In genomic region chr4:7210818-7211217, GRCh38 we compare ENCODE assay signal across 1 cellular context.
A peak's percentile ranks its signal among the peaks of the same experiment; 100 is the strongest.
TF ChIP-seq lines count a peak whose summit lies in the region.

No MANE protein-coding gene starts in this region.

TF ChIP-seq in IMR-90, 13 proteins besides CTCF, POLR2A, EP300 and RAD21 (continued from another document):
- TF ChIP-seq MXI1 (IDR thresholded peaks at IDR 0.05; ENCODE audit: borderline replicate concordance, low read depth, low read length) (no peak), MAFK (IDR thresholded peaks at IDR 0.05; ENCODE audit: low read depth, low read length) (peak; percentile 68), SMC3 (IDR thresholded peaks at IDR 0.05; ENCODE audit: low read depth, low read length) (no peak), FOS (IDR thresholded peaks at IDR 0.05; ENCODE audit: low read depth, low read length) (peak; percentile 81)
- TF ChIP-seq, protein P1, sequence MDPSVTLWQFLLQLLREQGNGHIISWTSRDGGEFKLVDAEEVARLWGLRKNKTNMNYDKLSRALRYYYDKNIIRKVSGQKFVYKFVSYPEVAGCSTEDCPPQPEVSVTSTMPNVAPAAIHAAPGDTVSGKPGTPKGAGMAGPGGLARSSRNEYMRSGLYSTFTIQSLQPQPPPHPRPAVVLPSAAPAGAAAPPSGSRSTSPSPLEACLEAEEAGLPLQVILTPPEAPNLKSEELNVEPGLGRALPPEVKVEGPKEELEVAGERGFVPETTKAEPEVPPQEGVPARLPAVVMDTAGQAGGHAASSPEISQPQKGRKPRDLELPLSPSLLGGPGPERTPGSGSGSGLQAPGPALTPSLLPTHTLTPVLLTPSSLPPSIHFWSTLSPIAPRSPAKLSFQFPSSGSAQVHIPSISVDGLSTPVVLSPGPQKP (IDR thresholded peaks at IDR 0.05; ENCODE audit: borderline replicate concordance, low read depth, low read length), result no peak
- TF ChIP-seq, protein P2, sequence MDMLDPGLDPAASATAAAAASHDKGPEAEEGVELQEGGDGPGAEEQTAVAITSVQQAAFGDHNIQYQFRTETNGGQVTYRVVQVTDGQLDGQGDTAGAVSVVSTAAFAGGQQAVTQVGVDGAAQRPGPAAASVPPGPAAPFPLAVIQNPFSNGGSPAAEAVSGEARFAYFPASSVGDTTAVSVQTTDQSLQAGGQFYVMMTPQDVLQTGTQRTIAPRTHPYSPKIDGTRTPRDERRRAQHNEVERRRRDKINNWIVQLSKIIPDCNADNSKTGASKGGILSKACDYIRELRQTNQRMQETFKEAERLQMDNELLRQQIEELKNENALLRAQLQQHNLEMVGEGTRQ (IDR thresholded peaks at IDR 0.05; ENCODE audit: low read depth, low read length), result no peak
